In the genomic region with DNA sequence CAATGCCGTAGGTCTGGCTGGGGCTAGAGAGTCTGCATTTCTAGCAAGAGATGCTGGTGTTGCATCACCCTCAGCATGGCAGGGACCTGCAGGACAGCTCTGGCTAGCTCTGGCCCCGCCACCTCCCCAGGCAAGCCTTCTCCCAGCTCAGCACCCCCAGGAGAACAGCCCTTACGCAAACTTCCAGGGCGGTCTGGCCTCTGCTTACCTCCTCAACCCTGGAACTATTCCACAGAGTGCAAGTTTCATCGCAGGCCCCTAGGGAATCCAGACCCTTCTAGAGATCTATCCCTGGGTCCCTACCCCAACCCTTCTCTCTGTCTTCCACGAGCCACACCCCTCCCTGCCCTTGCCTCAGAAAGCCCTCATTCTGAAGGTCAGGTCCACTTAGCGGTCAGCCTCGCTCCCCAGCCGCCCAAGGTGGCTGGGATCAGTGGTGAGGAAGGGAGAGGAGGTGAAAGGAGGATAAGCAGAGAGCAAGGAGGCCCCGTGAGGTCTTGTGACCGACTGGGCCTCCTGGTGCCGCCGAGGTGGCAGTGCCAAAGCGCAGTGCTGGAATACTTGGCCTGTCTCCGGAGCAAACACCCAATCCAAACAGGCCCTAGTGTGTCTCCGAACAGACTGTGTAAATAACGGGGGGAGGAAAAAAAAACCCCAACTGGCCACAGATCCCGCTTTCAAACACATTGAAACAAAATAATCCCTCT, we compare ENCODE assay signal across 13 cellular contexts.
DNase-seq lines count a peak whose midpoint lies in the region; ATAC-seq and TF ChIP-seq lines count a peak whose summit lies in the region.
"Had no signal": no experiment of that assay in that cellular context is flagged by ENCODE, and none has a peak within 500 bp of the region (broad histone marks: within the 10 kb centered on the region; RNA-seq: fewer than 3 reads in every experiment).

No MANE protein-coding gene starts in this region.

- H3K9me2 ChIP-seq in hepatocyte (replicated peaks; ENCODE audit: insufficient read depth), result no peaks in the 10 kb centered on the region

- H3K4me2 ChIP-seq in hepatocyte, result peak overlapping the region; percentile 46

- peak overlapping the region; percentile 86 for H3K27ac ChIP-seq in RWPE2 (ENCODE audit: poor library complexity, severe bottlenecking)
- H3K27ac ChIP-seq in hepatocyte, result peak overlapping the region; percentile 78
- H3K27ac ChIP-seq in ascending aorta, result peak overlapping the region in 1 of 2 donors; percentile 51

- ATAC-seq in RWPE2 (ENCODE audit: low read depth), result no peak; the same call in 2 of the 3 replicates
- no peak for ATAC-seq in HG02571 (IDR thresholded peaks at IDR 0.05; ENCODE audit: unreplicated experiment)
- ATAC-seq: naive thymus-derived CD4-positive, alpha-beta T cell had no signal

- H3K79me2 ChIP-seq in hepatocyte, result peaks cover 81% of the 10 kb centered on the region

- intact Hi-C loops in ascending aorta (cut with DNase I), result no loop called here

- H3K36me3 ChIP-seq in RWPE2 (ENCODE audit: low read depth) (peaks cover 3% of the 10 kb centered on the region; the same call in 1 of the 2 replicates), hepatocyte (replicated peaks; ENCODE audit: insufficient read depth, low read depth) (no peaks in the 10 kb centered on the region), ascending aorta (no peaks in the 10 kb centered on the region)

- peaks cover 30% of the 10 kb centered on the region for H3K4me1 ChIP-seq in RWPE2 (ENCODE audit: insufficient read depth, poor library complexity, severe bottlenecking)
- peaks cover 14% of the 10 kb centered on the region for H3K4me1 ChIP-seq in hepatocyte (ENCODE audit: insufficient read depth)
- H3K4me1 ChIP-seq in ascending aorta, result peaks cover 0 to 10% of the 10 kb centered on the region in 2 donors

- 71% methylated on average over 18 of the region's 18 CpGs for WGBS in hepatocyte (ENCODE audit: low lambda C conversion rate, missing lambda C conversion rate)

- in situ Hi-C loops in G401 (cut with HindIII; ENCODE audit: low sequenced_read_pairs), result no loop called here

- no peaks in the 10 kb centered on the region for H4K20me1 ChIP-seq in hepatocyte (ENCODE audit: insufficient read depth, poor library complexity, severe bottlenecking)

- DNase-seq in G401 (ENCODE audit: low spot score) (peak; percentile 73), RWPE2 (ENCODE audit: low spot score) (no peak), hepatocyte (ENCODE audit: low spot score) (no peak), pons (ENCODE audit: low spot score) (peak; percentile 71), ascending aorta (ENCODE audit: low spot score in 2 of 2) (no peak), SHP77 (lab: John Stamatoyannopoulos, UW) (no peak), SHP77 treated with DMSO at 0.1 percent for 48 hours (lab: John Stamatoyannopoulos, UW) (no peak)
- DNase-seq: cortex of kidney; hippocampal formation; naive thymus-derived CD4-positive, alpha-beta T cell; NCI-H1930; stimulated activated naive CD4-positive, alpha-beta T cell had no signal

- TF ChIP-seq CTCF in RWPE2 (IDR thresholded peaks at IDR 0.05; ENCODE audit: poor library complexity, severe bottlenecking), result no peak
- TF ChIP-seq CTCF in hepatocyte (IDR thresholded peaks at IDR 0.05; ENCODE audit: poor library complexity), result no peak
- TF ChIP-seq CTCF in ascending aorta (IDR thresholded peaks at IDR 0.05), result no peak

- H3K27me3 ChIP-seq in RWPE2 (ENCODE audit: insufficient read depth, poor library complexity, severe bottlenecking) (no peaks in the 10 kb centered on the region), hepatocyte (no peaks in the 10 kb centered on the region), ascending aorta (no peaks in the 10 kb centered on the region)

- H2AFZ ChIP-seq in hepatocyte, result no peak overlapping the region

- H3K9me3 ChIP-seq in RWPE2 (ENCODE audit: severe bottlenecking), result no peaks in the 10 kb centered on the region
- no peaks in the 10 kb centered on the region for H3K9me3 ChIP-seq in hepatocyte (ENCODE audit: low read depth)
- H3K9me3 ChIP-seq in ascending aorta, result no peaks in the 10 kb centered on the region

- H3K4me3 ChIP-seq in RWPE2 (ENCODE audit: severe bottlenecking) (no peak overlapping the region), hepatocyte (no peak overlapping the region), ascending aorta (peak overlapping the region in 1 of 2 donors; percentile 20)

Comparison
In these comparisons a context has a peak if more than half of its experiments do, and no peak if none do; other contexts are left out.
1. DNase-seq: peak in G401 (single experiment) and pons (single experiment); none in RWPE2 (single experiment), hepatocyte (single experiment), ascending aorta (0 of 2), SHP77 (0 of 2) and SHP77 treated with DMSO at 0.1 percent for 48 hours (single experiment).